In the genomic region with DNA sequence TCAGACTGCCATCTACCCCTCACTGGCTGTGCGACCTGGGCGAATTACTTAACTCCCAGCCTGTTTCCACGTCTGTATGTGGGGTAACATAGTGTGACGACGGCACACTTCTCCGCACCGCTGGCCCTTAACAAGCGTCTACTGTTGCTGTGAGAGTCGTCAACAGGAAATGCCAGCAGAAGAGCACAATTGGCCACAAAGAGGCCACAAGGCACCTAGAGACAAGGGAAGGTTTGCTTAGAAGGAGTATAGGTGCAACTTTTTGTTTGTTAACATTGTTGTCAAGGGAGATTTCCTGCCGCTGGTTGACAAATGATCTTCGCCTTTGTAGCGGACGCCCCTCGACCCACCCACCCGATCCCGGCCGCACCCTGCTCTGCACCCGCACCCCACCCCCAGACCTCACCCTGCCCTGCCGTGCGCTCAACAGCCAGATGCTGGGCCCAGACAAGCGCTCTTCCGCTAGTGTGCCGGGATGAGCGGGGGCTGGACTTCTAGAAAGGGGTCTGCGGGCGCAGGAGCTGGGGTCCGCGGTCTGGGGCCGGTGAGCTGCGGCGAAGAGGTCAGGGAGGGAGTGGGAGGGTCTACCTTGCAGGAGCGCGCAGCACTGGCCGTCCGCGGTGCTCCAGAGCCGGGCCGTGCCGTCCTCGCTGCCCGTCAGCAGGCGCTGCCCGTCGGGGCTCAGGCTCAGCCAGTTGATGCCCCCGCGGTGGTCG, we compare ENCODE assay signal across 8 cellular contexts. TPM values are rescaled to one million over a fixed set of nuclear protein-coding genes. Genes with fewer than 3 reads are reported as not detected.
A peak's percentile ranks its signal among the peaks of the same experiment; 100 is the strongest.
DNase-seq lines count a peak whose midpoint lies in the region; ATAC-seq, FAIRE-seq and TF ChIP-seq lines count a peak whose summit lies in the region.

No MANE protein-coding gene starts in this region.

- no peak for ATAC-seq in HG02588 (IDR thresholded peaks at IDR 0.05; ENCODE audit: unreplicated experiment)

- FAIRE-seq in GM12891 (lab: Jason Lieb, UNC), result peak; percentile 73

- DNase-seq in GM12891 (ENCODE audit: insufficient read length, low spot score) (peak; percentile 50), activated gamma-delta T cell treated with Interleukin-2 at 50 U/mL for 16 hours (peak; percentile 75), kidney glomerular epithelial cell (lab: John Stamatoyannopoulos, UW) (no peak), AML-193 (lab: John Stamatoyannopoulos, UW) (no peak)
- DNase-seq in stimulated activated CD8-positive, alpha-beta memory T cell treated with anti-CD3 and anti-CD28 coated beads, Interleukin-7, amount 100 ng/mL, for 1 hour (ENCODE audit: low read depth in 2 of 2), result peak; percentile 16 to 29

- H3K27ac ChIP-seq in HUES48 (ENCODE audit: low read depth, low read length), result peak overlapping the region; percentile 70

- peaks cover 44% of the 10 kb centered on the region for H3K27me3 ChIP-seq in HUES48 (ENCODE audit: control insufficient read depth, insufficient read depth, low read length)

- TF ChIP-seq POLR2A in GM12891 (IDR thresholded peaks at IDR 0.05; ENCODE audit: low read depth, low read length), result no peak

- H3K36me3 ChIP-seq in HUES48 (ENCODE audit: control insufficient read depth, insufficient read depth, low read length), result 0 out of 2 replicates have a peak, but pooled peaks cover 8% of the 10 kb centered on the region

- H3K4me3 ChIP-seq in HUES48 (ENCODE audit: low read depth, low read length), result peak overlapping the region; percentile 84
- peak overlapping the region; percentile 85 for H3K4me3 ChIP-seq in iPS-18c (ENCODE audit: insufficient read depth, low read depth, low read length)

- H3K4me1 ChIP-seq in HUES48 (ENCODE audit: control insufficient read depth, insufficient read depth, low read length), result peaks cover 20% of the 10 kb centered on the region

- H3K9me3 ChIP-seq in HUES48 (ENCODE audit: control insufficient read depth, insufficient read depth, low read length) (no peaks in the 10 kb centered on the region), iPS-18c (ENCODE audit: control insufficient read depth, insufficient read depth, low read length) (no peaks in the 10 kb centered on the region)

- peak overlapping the region; percentile 22; the same call in 1 of the 2 replicates for H3K9ac ChIP-seq in HUES48 (ENCODE audit: low read depth, low read length)

TF ChIP-seq in GM12891, 5 proteins besides CTCF, POLR2A, EP300 and RAD21:
- TF ChIP-seq PAX5 (IDR thresholded peaks at IDR 0.05; ENCODE audit: insufficient read depth, low read length, severe bottlenecking) (peak; percentile 51), TAF1 (IDR thresholded peaks at IDR 0.05; ENCODE audit: low read depth, low read length) (no peak)
TF ChIP-seq in GM12891: peak in this region for 1.

RNA-seq across cellular contexts. Expression of gene WDR86, which starts 0.8 kb away (rescaled TPM):
- 0.23 TPM for polyA plus RNA-seq in GM12891 (2012; ENCODE audit: low read depth, missing spikeins)

RNA-seq across cellular contexts. Expression of gene CRYGN, which starts 30.9 kb away (rescaled TPM):
- not detected for polyA plus RNA-seq in GM12891 (2012; ENCODE audit: low read depth, missing spikeins)

Comparison
In these comparisons a context has a peak if more than half of its experiments do, and no peak if none do; other contexts are left out.
1. DNase-seq: peak in GM12891 (single experiment), activated gamma-delta T cell treated with Interleukin-2 at 50 U/mL for 16 hours (single experiment) and stimulated activated CD8-positive, alpha-beta memory T cell treated with anti-CD3 and anti-CD28 coated beads, Interleukin-7, amount 100 ng/mL, for 1 hour (2 of 2); none in kidney glomerular epithelial cell (single experiment) and AML-193 (0 of 2).